ENCODE assay signal across 1 cellular context in genomic region chr19:1286451-1286858, GRCh38.
TF ChIP-seq lines count a peak whose summit lies in the region.

No MANE protein-coding gene starts in this region.

TF ChIP-seq in H1, 55 proteins besides CTCF, POLR2A, EP300 and RAD21:
- TF ChIP-seq EGR1 (IDR thresholded peaks at IDR 0.05; ENCODE audit: borderline replicate concordance, low read depth, low read length) (no peak), JUN (IDR thresholded peaks at IDR 0.05; ENCODE audit: low read depth, low read length) (no peak), SIN3A (conservative IDR thresholded peaks at IDR 0.05 in 1 of 2, IDR thresholded peaks at IDR 0.05 in 1 of 2; ENCODE audit: low read depth in 1 of 2, low read length in 2 of 2) (no peak), MAFK (IDR thresholded peaks at IDR 0.05; ENCODE audit: low read depth, low read length) (no peak), SAP30 (IDR thresholded peaks at IDR 0.05; ENCODE audit: insufficient read depth, insufficient replicate concordance, low read length) (no peak), RXRA (IDR thresholded peaks at IDR 0.05; ENCODE audit: insufficient read depth, low read depth, low read length) (no peak), EZH2 (IDR thresholded peaks at IDR 0.05; ENCODE audit: low read depth, low read length, severe bottlenecking) (no peak), SUZ12 (IDR thresholded peaks at IDR 0.05; ENCODE audit: low read length) (no peak), JUND (IDR thresholded peaks at IDR 0.05; ENCODE audit: low read length) (no peak), TAF7 (optimal IDR thresholded peaks at IDR 0.05; ENCODE audit: borderline replicate concordance, low read depth, low read length) (no peak)
